ENCODE assay signal across 1 cellular context in genomic region chr12:108610336-108610815, GRCh38.
TF ChIP-seq lines count a peak whose summit lies in the region.

No MANE protein-coding gene starts in this region.

TF ChIP-seq in H1, 55 proteins besides CTCF, POLR2A, EP300 and RAD21:
- TF ChIP-seq RNF2 (IDR thresholded peaks at IDR 0.05; ENCODE audit: borderline replicate concordance, low read depth, low read length, missing control alignments, poor library complexity, severe bottlenecking) (no peak), KDM1A (IDR thresholded peaks at IDR 0.05; ENCODE audit: borderline replicate concordance, low read length) (0 out of 2 replicates have a peak, but pooled peaks have one; percentile 32)
